In the genomic region with DNA sequence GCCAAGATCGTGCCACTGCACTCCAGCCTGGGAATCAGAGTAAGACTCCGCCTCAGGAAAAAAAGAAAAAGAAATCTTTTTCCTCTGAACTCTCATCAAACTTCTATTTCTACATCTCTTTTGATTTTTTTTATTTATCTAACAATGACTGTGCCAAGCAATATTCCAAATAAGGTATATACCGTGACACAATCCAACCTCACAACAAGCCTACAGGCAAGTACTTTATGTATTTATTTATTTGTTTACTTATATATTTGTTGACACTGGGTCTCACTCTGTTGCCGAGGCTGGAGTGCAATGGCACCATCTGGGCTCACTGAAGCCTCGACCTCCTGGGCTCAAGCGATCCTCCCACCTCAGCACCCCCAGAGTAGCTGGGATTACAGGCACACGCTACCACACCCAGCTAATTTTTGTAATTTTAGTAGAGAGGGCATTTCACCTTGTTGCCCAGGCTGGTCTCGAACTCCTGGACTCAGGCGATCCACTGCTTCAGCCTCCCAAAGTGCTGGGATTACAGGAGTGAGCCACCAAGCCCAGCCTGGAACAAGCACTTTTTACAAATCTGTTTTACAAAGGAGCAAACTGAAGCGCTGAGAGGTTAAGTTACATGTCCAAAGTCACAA, we compare ENCODE assay signal across 1 cellular context.
TF ChIP-seq lines count a peak whose summit lies in the region.

No MANE protein-coding gene starts in this region.

TF ChIP-seq in GM23338, 12 proteins besides CTCF, POLR2A, EP300 and RAD21 (continued from another document):
- TF ChIP-seq, protein P1, sequence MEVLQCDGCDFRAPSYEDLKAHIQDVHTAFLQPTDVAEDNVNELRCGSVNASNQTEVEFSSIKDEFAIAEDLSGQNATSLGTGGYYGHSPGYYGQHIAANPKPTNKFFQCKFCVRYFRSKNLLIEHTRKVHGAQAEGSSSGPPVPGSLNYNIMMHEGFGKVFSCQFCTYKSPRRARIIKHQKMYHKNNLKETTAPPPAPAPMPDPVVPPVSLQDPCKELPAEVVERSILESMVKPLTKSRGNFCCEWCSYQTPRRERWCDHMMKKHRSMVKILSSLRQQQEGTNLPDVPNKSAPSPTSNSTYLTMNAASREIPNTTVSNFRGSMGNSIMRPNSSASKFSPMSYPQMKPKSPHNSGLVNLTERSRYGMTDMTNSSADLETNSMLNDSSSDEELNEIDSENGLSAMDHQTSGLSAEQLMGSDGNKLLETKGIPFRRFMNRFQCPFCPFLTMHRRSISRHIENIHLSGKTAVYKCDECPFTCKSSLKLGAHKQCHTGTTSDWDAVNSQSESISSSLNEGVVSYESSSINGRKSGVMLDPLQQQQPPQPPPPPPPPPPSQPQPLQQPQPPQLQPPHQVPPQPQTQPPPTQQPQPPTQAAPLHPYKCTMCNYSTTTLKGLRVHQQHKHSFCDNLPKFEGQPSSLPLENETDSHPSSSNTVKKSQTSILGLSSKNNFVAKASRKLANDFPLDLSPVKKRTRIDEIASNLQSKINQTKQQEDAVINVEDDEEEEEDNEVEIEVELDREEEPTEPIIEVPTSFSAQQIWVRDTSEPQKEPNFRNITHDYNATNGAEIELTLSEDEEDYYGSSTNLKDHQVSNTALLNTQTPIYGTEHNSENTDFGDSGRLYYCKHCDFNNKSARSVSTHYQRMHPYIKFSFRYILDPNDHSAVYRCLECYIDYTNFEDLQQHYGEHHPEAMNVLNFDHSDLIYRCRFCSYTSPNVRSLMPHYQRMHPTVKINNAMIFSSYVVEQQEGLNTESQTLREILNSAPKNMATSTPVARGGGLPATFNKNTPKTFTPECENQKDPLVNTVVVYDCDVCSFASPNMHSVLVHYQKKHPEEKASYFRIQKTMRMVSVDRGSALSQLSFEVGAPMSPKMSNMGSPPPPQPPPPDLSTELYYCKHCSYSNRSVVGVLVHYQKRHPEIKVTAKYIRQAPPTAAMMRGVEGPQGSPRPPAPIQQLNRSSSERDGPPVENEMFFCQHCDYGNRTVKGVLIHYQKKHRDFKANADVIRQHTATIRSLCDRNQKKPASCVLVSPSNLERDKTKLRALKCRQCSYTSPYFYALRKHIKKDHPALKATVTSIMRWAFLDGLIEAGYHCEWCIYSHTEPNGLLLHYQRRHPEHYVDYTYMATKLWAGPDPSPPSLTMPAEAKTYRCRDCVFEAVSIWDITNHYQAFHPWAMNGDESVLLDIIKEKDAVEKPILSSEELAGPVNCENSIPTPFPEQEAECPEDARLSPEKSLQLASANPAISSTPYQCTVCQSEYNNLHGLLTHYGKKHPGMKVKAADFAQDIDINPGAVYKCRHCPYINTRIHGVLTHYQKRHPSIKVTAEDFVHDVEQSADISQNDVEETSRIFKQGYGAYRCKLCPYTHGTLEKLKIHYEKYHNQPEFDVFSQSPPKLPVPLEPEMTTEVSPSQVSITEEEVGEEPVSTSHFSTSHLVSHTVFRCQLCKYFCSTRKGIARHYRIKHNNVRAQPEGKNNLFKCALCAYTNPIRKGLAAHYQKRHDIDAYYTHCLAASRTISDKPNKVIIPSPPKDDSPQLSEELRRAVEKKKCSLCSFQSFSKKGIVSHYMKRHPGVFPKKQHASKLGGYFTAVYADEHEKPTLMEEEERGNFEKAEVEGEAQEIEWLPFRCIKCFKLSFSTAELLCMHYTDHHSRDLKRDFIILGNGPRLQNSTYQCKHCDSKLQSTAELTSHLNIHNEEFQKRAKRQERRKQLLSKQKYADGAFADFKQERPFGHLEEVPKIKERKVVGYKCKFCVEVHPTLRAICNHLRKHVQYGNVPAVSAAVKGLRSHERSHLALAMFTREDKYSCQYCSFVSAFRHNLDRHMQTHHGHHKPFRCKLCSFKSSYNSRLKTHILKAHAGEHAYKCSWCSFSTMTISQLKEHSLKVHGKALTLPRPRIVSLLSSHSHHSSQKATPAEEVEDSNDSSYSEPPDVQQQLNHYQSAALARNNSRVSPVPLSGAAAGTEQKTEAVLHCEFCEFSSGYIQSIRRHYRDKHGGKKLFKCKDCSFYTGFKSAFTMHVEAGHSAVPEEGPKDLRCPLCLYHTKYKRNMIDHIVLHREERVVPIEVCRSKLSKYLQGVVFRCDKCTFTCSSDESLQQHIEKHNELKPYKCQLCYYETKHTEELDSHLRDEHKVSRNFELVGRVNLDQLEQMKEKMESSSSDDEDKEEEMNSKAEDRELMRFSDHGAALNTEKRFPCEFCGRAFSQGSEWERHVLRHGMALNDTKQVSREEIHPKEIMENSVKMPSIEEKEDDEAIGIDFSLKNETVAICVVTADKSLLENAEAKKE (CRISPR knock-in tag; IDR thresholded peaks at IDR 0.05) = no peak
- TF ChIP-seq, protein P2, sequence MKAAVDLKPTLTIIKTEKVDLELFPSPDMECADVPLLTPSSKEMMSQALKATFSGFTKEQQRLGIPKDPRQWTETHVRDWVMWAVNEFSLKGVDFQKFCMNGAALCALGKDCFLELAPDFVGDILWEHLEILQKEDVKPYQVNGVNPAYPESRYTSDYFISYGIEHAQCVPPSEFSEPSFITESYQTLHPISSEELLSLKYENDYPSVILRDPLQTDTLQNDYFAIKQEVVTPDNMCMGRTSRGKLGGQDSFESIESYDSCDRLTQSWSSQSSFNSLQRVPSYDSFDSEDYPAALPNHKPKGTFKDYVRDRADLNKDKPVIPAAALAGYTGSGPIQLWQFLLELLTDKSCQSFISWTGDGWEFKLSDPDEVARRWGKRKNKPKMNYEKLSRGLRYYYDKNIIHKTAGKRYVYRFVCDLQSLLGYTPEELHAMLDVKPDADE (IDR thresholded peaks at IDR 0.05) = no peak
- TF ChIP-seq POLR2AphosphoS5 (IDR thresholded peaks at IDR 0.05; ENCODE audit: low read depth) (no peak), EZH2 (IDR thresholded peaks at IDR 0.05; ENCODE audit: low read depth, unreplicated experiment) (no peak), STAT1 (IDR thresholded peaks at IDR 0.05; ENCODE audit: unreplicated experiment) (no peak), JUNB (IDR thresholded peaks at IDR 0.05; ENCODE audit: unreplicated experiment) (no peak), ZNF331 (CRISPR knock-in tag; IDR thresholded peaks at IDR 0.05; ENCODE audit: low read depth) (no peak), NANOG (IDR thresholded peaks at IDR 0.05; ENCODE audit: borderline replicate concordance) (no peak), CREB1 (CRISPR knock-in tag; IDR thresholded peaks at IDR 0.05; ENCODE audit: low read depth) (no peak), ZNF114 (CRISPR knock-in tag; IDR thresholded peaks at IDR 0.05) (no peak)
- TF ChIP-seq, protein P3, sequence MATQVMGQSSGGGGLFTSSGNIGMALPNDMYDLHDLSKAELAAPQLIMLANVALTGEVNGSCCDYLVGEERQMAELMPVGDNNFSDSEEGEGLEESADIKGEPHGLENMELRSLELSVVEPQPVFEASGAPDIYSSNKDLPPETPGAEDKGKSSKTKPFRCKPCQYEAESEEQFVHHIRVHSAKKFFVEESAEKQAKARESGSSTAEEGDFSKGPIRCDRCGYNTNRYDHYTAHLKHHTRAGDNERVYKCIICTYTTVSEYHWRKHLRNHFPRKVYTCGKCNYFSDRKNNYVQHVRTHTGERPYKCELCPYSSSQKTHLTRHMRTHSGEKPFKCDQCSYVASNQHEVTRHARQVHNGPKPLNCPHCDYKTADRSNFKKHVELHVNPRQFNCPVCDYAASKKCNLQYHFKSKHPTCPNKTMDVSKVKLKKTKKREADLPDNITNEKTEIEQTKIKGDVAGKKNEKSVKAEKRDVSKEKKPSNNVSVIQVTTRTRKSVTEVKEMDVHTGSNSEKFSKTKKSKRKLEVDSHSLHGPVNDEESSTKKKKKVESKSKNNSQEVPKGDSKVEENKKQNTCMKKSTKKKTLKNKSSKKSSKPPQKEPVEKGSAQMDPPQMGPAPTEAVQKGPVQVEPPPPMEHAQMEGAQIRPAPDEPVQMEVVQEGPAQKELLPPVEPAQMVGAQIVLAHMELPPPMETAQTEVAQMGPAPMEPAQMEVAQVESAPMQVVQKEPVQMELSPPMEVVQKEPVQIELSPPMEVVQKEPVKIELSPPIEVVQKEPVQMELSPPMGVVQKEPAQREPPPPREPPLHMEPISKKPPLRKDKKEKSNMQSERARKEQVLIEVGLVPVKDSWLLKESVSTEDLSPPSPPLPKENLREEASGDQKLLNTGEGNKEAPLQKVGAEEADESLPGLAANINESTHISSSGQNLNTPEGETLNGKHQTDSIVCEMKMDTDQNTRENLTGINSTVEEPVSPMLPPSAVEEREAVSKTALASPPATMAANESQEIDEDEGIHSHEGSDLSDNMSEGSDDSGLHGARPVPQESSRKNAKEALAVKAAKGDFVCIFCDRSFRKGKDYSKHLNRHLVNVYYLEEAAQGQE (IDR thresholded peaks at IDR 0.05; ENCODE audit: unreplicated experiment) = no peak
TF ChIP-seq in GM23338: peak in this region for 0.
